In genomic region chr14:103872492-103873113, GRCh38 we compare ENCODE assay signal across 8 cellular contexts. TPM values are rescaled to one million over a fixed set of nuclear protein-coding genes. Genes with fewer than 3 reads are reported as not detected.
DNase-seq lines count a peak whose midpoint lies in the region; ATAC-seq and TF ChIP-seq lines count a peak whose summit lies in the region.

No MANE protein-coding gene starts in this region.

- H3K27ac ChIP-seq in thymus (ENCODE audit: low read depth) = peak overlapping the region; percentile 71

- H3K27me3 ChIP-seq in kidney epithelial cell (ENCODE audit: control insufficient read depth, insufficient read depth, low read length) (no peaks in the 10 kb centered on the region), thymus (ENCODE audit: control insufficient read depth, insufficient read depth) (no peaks in the 10 kb centered on the region)

- DNase-seq in activated CD8-positive, alpha-beta memory T cell treated with anti-CD3 and anti-CD28 coated beads, Interleukin-2, amount 50 U/mL, for 1 hour (ENCODE audit: extremely low read depth) = peak; percentile 11
- no peak for DNase-seq in activated CD8-positive, alpha-beta memory T cell treated with anti-CD3 and anti-CD28 coated beads for 24 hours
- DNase-seq in T-helper 17 cell (no peak), kidney epithelial cell (ENCODE audit: low read depth) (no peak), SHP77 (lab: John Stamatoyannopoulos, UW) (no peak)
- DNase-seq in central memory CD4-positive, alpha-beta T cell = no peak

- TF ChIP-seq CTCF in kidney epithelial cell (IDR thresholded peaks at IDR 0.05; ENCODE audit: insufficient read depth, low read length, poor library complexity, severe bottlenecking) = no peak

- H3K36me3 ChIP-seq in kidney epithelial cell (ENCODE audit: control insufficient read depth, insufficient read depth, low read length) (no peaks in the 10 kb centered on the region), thymus (ENCODE audit: control insufficient read depth, insufficient read depth) (no peaks in the 10 kb centered on the region)

- peaks cover 10% of the 10 kb centered on the region for H3K4me1 ChIP-seq in thymus (ENCODE audit: control insufficient read depth, insufficient read depth, low read length)

- H3K27ac Mint-ChIP-seq in T-helper 17 cell = peak overlapping the region; percentile 66

- peak; percentile 68 for ATAC-seq in T-helper 17 cell
- ATAC-seq in GM18870 (IDR thresholded peaks at IDR 0.05; ENCODE audit: unreplicated experiment) = no peak

- H3K9me3 ChIP-seq in T-helper 17 cell (ENCODE audit: control insufficient read depth, low read length, poor library complexity, severe bottlenecking) (no peaks in the 10 kb centered on the region), thymus (ENCODE audit: control insufficient read depth) (no peaks in the 10 kb centered on the region)

- no peaks in the 10 kb centered on the region for H3K27me3 Mint-ChIP-seq in T-helper 17 cell

- no peaks in the 10 kb centered on the region for H3K36me3 Mint-ChIP-seq in T-helper 17 cell (ENCODE audit: low read depth)

- H3K4me1 Mint-ChIP-seq in T-helper 17 cell = peaks cover 10% of the 10 kb centered on the region

- WGBS in thymus = 62% methylated on average over 12 of the region's 12 CpGs

- peak overlapping the region; percentile 20 for H3K4me3 ChIP-seq in kidney epithelial cell (ENCODE audit: low read depth, low read length)
- H3K4me3 ChIP-seq in thymus (ENCODE audit: low read length) = peak overlapping the region; percentile 52

- peak overlapping the region; percentile 89 for H3K4me3 Mint-ChIP-seq in T-helper 17 cell

RNA-seq across cellular contexts. Expression of gene PPP1R13B, which starts 25.2 kb away (rescaled TPM):
- total RNA-seq in T-helper 17 cell = 10 to 100 TPM; 18.2 to 22.6 TPM
- 7.3 and 10.5 TPM in 2 replicates for total RNA-seq in kidney epithelial cell
- polyA plus RNA-seq in thymus = 7.4 TPM

RNA-seq across cellular contexts. Expression of gene TDRD9, which starts 55.7 kb away (rescaled TPM):
- total RNA-seq in T-helper 17 cell = 1 to 10 TPM in 1 of 2 donors, not detected in 1; 1.0 TPM
- total RNA-seq in kidney epithelial cell = 6.5 and 7.3 TPM in 2 replicates
- 3.8 TPM for polyA plus RNA-seq in thymus
